Comparison of ENCODE assay signal across 8 cellular contexts in the genomic region with DNA sequence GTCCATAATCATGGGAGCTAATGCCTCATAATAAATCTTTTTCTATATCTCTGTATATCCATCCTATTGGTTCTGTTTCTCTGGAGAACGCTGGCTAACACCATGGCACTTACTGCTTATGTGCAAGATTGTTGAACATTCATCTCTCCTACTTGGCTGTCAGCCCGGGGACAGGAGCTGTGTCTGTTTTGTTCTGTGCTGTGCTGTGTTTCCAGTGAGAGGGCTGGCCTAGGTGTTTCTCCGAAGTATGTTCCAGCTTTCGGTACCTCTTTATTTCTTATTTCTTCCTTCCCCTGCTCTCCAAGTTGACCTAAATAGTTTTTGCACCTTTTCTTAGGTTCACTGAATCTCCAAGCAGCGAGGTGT. TPM values are rescaled to one million over a fixed set of nuclear protein-coding genes. Genes with fewer than 3 reads are reported as not detected.
DNase-seq lines count a peak whose midpoint lies in the region; ATAC-seq and TF ChIP-seq lines count a peak whose summit lies in the region.

No MANE protein-coding gene starts in this region.

- DNase-seq in CD14-positive monocyte (ENCODE audit: low spot score) (no peak), brain microvascular endothelial cell (peak; percentile 79), kidney tubule cell (ENCODE audit: low spot score) (peak; percentile 30)
- no peak for DNase-seq in stimulated activated naive CD4-positive, alpha-beta T cell treated with Interleukin-2 at 50 U/mL for 16 hours (lab: John Stamatoyannopoulos, UW)

- H3F3A ChIP-seq in Loucy (ENCODE audit: low read depth) = peaks cover 13% of the 10 kb centered on the region; the same call in 1 of the 2 replicates

- intact Hi-C loops in CD14-positive monocyte (cut with micrococcal nuclease) = loop anchor here in 1 of 2 donors (2.0 kb wide), 1 partner anchor 18 kb away; a partner anchor contains a TSS

- no peaks in the 10 kb centered on the region for H3K9me3 ChIP-seq in Loucy (ENCODE audit: insufficient read depth, low read depth, low read length)

- H4K20me1 ChIP-seq in Loucy (ENCODE audit: insufficient read depth, low read length, poor library complexity, severe bottlenecking) = no peaks in the 10 kb centered on the region

- TF ChIP-seq CTCF in CD14-positive monocyte (IDR thresholded peaks at IDR 0.05) (no peak), Loucy (conservative IDR thresholded peaks at IDR 0.05; ENCODE audit: low read length) (no peak), brain microvascular endothelial cell (IDR thresholded peaks at IDR 0.05; ENCODE audit: low read depth, low read length, missing control alignments) (no peak)

- ATAC-seq in stimulated activated memory B cell treated with anti-CD40 and anti-IgM and Interleukin-4, amounts not matched to agents 10 μg/mL and 1 μg/mL and 100 μg/mL, for 72 hours = no peak
- ATAC-seq in HG02852 (IDR thresholded peaks at IDR 0.05; ENCODE audit: unreplicated experiment) (no peak), HG03571 (IDR thresholded peaks at IDR 0.05; ENCODE audit: unreplicated experiment) (no peak)

- H3K9me3 Mint-ChIP-seq in CD14-positive monocyte = peaks cover 0 to 3% (median 0%) of the 10 kb centered on the region in 7 donors
- H3K9me3 Mint-ChIP-seq in stimulated activated memory B cell treated with anti-CD40 and anti-IgM and Interleukin-4, amounts not matched to agents 10 μg/mL and 1 μg/mL and 100 μg/mL, for 72 hours = no peaks in the 10 kb centered on the region

- H3K9me2 ChIP-seq in Loucy (replicated peaks; ENCODE audit: low read depth, low read length) = no peaks in the 10 kb centered on the region

- H3K79me2 ChIP-seq in Loucy (ENCODE audit: insufficient read depth, low read length) = no peaks in the 10 kb centered on the region

- H3K27me3 ChIP-seq in Loucy (ENCODE audit: insufficient read depth, low read length, poor library complexity, severe bottlenecking) (peaks cover 10% of the 10 kb centered on the region), brain microvascular endothelial cell (replicated peaks) (no peaks in the 10 kb centered on the region)

- in situ Hi-C loops in brain microvascular endothelial cell (cut with HindIII; ENCODE audit: low pct_ligation_motif_present, low sequenced_read_pairs) = no loop called here

- H3K4me1 Mint-ChIP-seq in CD14-positive monocyte = peaks cover 37% of the 10 kb centered on the region
- peaks cover 50% of the 10 kb centered on the region for H3K4me1 Mint-ChIP-seq in stimulated activated memory B cell treated with anti-CD40 and anti-IgM and Interleukin-4, amounts not matched to agents 10 μg/mL and 1 μg/mL and 100 μg/mL, for 72 hours

- H3K4me3 ChIP-seq in Loucy (ENCODE audit: low read length, poor library complexity, severe bottlenecking) (peak overlapping the region; percentile 73), brain microvascular endothelial cell (ENCODE audit: low read depth, low read length) (peak overlapping the region; percentile 41)

- peaks cover 0 to 11% of the 10 kb centered on the region in 2 donors for H3K36me3 Mint-ChIP-seq in CD14-positive monocyte
- H3K36me3 Mint-ChIP-seq in stimulated activated memory B cell treated with anti-CD40 and anti-IgM and Interleukin-4, amounts not matched to agents 10 μg/mL and 1 μg/mL and 100 μg/mL, for 72 hours = no peaks in the 10 kb centered on the region

- peak overlapping the region; percentile 57 for H3K27ac ChIP-seq in brain microvascular endothelial cell

- H3K4me3 Mint-ChIP-seq in CD14-positive monocyte = peak overlapping the region; percentile 66 to 67
- peak overlapping the region; percentile 53 for H3K4me3 Mint-ChIP-seq in stimulated activated memory B cell treated with anti-CD40 and anti-IgM and Interleukin-4, amounts not matched to agents 10 μg/mL and 1 μg/mL and 100 μg/mL, for 72 hours

- peaks cover 17% of the 10 kb centered on the region for H3K4me1 ChIP-seq in Loucy (ENCODE audit: insufficient read depth, low read length, poor library complexity, severe bottlenecking)

- no peak overlapping the region for H3K9ac ChIP-seq in Loucy (ENCODE audit: low read depth, low read length, poor library complexity, severe bottlenecking)

- H3K27me3 Mint-ChIP-seq in CD14-positive monocyte (ENCODE audit: low read depth in 3 of 3) = peaks cover 18 to 32% (median 19%) of the 10 kb centered on the region in 3 donors
- no peaks in the 10 kb centered on the region for H3K27me3 Mint-ChIP-seq in stimulated activated memory B cell treated with anti-CD40 and anti-IgM and Interleukin-4, amounts not matched to agents 10 μg/mL and 1 μg/mL and 100 μg/mL, for 72 hours

- peak overlapping the region; percentile 28; the same call in 1 of the 2 replicates for H2AFZ ChIP-seq in Loucy (ENCODE audit: low read length)

- no peaks in the 10 kb centered on the region for H3K36me3 ChIP-seq in Loucy (ENCODE audit: insufficient read depth, low read length)
- H3K36me3 ChIP-seq in brain microvascular endothelial cell (replicated peaks) = no peaks in the 10 kb centered on the region

- peak overlapping the region; percentile 77 for H3K4me2 ChIP-seq in Loucy (ENCODE audit: low read depth, low read length, poor library complexity, severe bottlenecking)

- peak overlapping the region; percentile 74 to 95 (median 83) for H3K27ac Mint-ChIP-seq in CD14-positive monocyte
- H3K27ac Mint-ChIP-seq in stimulated activated memory B cell treated with anti-CD40 and anti-IgM and Interleukin-4, amounts not matched to agents 10 μg/mL and 1 μg/mL and 100 μg/mL, for 72 hours = peak overlapping the region; percentile 88

RNA-seq across cellular contexts. Expression of a gene that starts 18.8 kb away (rescaled TPM):
- polyA plus RNA-seq in CD14-positive monocyte = 10 to 100 TPM; 10.1 to 41.4 TPM

RNA-seq across cellular contexts. Expression of a gene that starts 25.7 kb away (rescaled TPM):
- polyA plus RNA-seq in CD14-positive monocyte = 1 to 10 TPM in 1 of 2 donors, under 1 TPM in 1; 0.63 to 1.6 TPM

RNA-seq across cellular contexts. Expression of a gene that starts 37.4 kb away (rescaled TPM):
- 10 to 100 TPM; 20.5 to 26.4 TPM for polyA plus RNA-seq in CD14-positive monocyte

RNA-seq across cellular contexts. Expression of a gene that starts 47.1 kb away (rescaled TPM):
- not detected for polyA plus RNA-seq in CD14-positive monocyte

Comparison
In these comparisons a context has a peak if more than half of its experiments do, and no peak if none do; other contexts are left out.
1. DNase-seq: peak in brain microvascular endothelial cell (single experiment) and kidney tubule cell (single experiment); none in CD14-positive monocyte (single experiment) and stimulated activated naive CD4-positive, alpha-beta T cell treated with Interleukin-2 at 50 U/mL for 16 hours (single experiment).